In genomic region chr2:108268001-108268400, GRCh38 we compare ENCODE assay signal across 15 cellular contexts.
DNase-seq lines count a peak whose midpoint lies in the region; FAIRE-seq and TF ChIP-seq lines count a peak whose summit lies in the region.
"Had no signal": no experiment of that assay in that cellular context is flagged by ENCODE, and none has a peak within 500 bp of the region (broad histone marks: within the 10 kb centered on the region; RNA-seq: fewer than 3 reads in every experiment).

No MANE protein-coding gene starts in this region.

- in situ Hi-C loops in astrocyte of the cerebellum (cut with HindIII; ENCODE audit: low sequenced_read_pairs): no loop called here

- no peak for FAIRE-seq in urothelium cell line (lab: Jason Lieb, UNC)

- H3K4me3 ChIP-seq in astrocyte of the cerebellum (ENCODE audit: low read depth, low read length): no peak overlapping the region
- H3K4me3 ChIP-seq: SK-N-MC had no signal

- no peak for TF ChIP-seq CTCF in astrocyte of the cerebellum (IDR thresholded peaks at IDR 0.05; ENCODE audit: low read depth, low read length, missing control alignments)

- DNase-seq in HCEC 1CT (peak; percentile 92), astrocyte of the cerebellum (ENCODE audit: low read depth) (peak; percentile 69), kidney tubule cell (ENCODE audit: low spot score) (peak; percentile 86), urothelium cell line (ENCODE audit: low spot score) (peak; percentile 44), C1 segment of cervical spinal cord (lab: John Stamatoyannopoulos, UW) (no peak), globus pallidus (ENCODE audit: low spot score) (no peak), medulla oblongata (ENCODE audit: extremely low spot score) (no peak)
- DNase-seq: activated CD4-positive, alpha-beta T cell treated with anti-CD3 and anti-CD28 coated beads, Interleukin-2, amount 10 ng/mL, durations not matched to agents 7 days and 5 days; activated naive CD4-positive, alpha-beta T cell treated with Interleukin-2 at 50 U/mL for 16 hours; effector CD8-positive, alpha-beta T cell; GDM1; NCI-H345; stimulated activated CD4-positive, alpha-beta T cell treated with anti-CD3 and anti-CD28 coated beads, Interleukin-4, amount 100 ng/mL, for 4 hours; substantia nigra had no signal

Comparison
In these comparisons a context has a peak if more than half of its experiments do, and no peak if none do; other contexts are left out.
1. DNase-seq: peak in HCEC 1CT (single experiment), astrocyte of the cerebellum (single experiment), kidney tubule cell (single experiment) and urothelium cell line (single experiment); none in C1 segment of cervical spinal cord (0 of 14), globus pallidus (single experiment) and medulla oblongata (single experiment).